ENCODE assay signal across 8 cellular contexts in the genomic region with DNA sequence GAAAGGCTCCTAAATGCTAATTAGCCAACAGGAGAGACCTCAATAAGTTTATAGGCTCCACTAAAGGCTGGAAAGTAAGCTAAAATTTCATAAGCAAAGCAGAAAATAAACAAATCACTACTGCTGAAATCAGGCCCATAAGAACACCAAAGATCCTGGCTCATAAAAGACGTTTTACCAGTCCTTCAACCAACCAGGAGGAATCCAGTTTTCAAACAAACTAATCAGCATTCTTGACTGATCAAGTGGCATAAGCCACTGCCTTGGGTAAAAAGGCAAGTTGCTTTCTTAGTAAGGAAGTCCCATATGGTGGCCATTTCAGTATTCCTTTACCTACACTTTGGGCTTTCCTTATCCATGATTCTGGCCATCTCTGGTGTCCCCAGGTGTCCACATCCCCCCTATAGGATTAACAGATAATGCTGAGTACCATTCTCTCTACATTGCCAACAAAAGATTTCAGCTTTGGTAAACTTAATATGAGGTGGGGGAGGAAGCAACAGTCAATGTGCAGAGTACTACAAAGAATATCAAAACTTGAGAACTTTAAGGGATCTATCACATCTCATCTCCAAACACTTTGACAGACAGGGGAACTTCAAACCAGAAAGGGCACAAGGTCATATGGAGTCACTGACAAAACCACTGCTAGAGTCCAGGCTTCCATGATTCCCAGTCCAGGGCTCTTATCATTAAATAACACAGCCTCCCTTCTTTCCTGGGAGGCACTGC. TPM values are rescaled to one million over a fixed set of nuclear protein-coding genes. Genes with fewer than 3 reads are reported as not detected.
DNase-seq lines count a peak whose midpoint lies in the region; ATAC-seq, FAIRE-seq and TF ChIP-seq lines count a peak whose summit lies in the region.

No MANE protein-coding gene starts in this region.

- no peaks in the 10 kb centered on the region for H3K36me3 ChIP-seq in CD8-positive, alpha-beta memory T cell (ENCODE audit: insufficient read depth, low read length)
- no peaks in the 10 kb centered on the region for H3K36me3 ChIP-seq in pancreas

- no peaks in the 10 kb centered on the region for H3K9me3 Mint-ChIP-seq in CD8-positive, alpha-beta memory T cell

- WGBS in pancreas, 2 donors: 11 to 12% methylated on average over 1 of the region's 1 CpG

- peak overlapping the region; percentile 54 to 87 (median 81) for H3K27ac Mint-ChIP-seq in CD8-positive, alpha-beta memory T cell

- H3K4me3 ChIP-seq in CD8-positive, alpha-beta memory T cell (ENCODE audit: low read length): peak overlapping the region; percentile 59
- H3K4me3 ChIP-seq in epithelial cell of esophagus (ENCODE audit: low read length): peak overlapping the region; percentile 61
- H3K4me3 ChIP-seq in pancreas: peak overlapping the region in 3 of 4 donors; percentile 82 to 93 (median 90)

- intact Hi-C loops in pancreas (cut with DNase I): no loop called here

- H3K36me3 Mint-ChIP-seq in CD8-positive, alpha-beta memory T cell: peaks cover 0 to 5% (median 0%) of the 10 kb centered on the region in 3 donors

- no peak for TF ChIP-seq CTCF in epithelial cell of esophagus (IDR thresholded peaks at IDR 0.05; ENCODE audit: insufficient read depth, low read depth, low read length, missing control alignments)
- TF ChIP-seq CTCF in pancreas (IDR thresholded peaks at IDR 0.05): no peak

- H3K9me3 ChIP-seq in CD8-positive, alpha-beta memory T cell (ENCODE audit: low read length): no peaks in the 10 kb centered on the region
- H3K9me3 ChIP-seq in pancreas: no peaks in the 10 kb centered on the region

- TF ChIP-seq POLR2A in H54 (IDR thresholded peaks at IDR 0.05; ENCODE audit: low read depth, low read length): no peak

- H3K4me1 Mint-ChIP-seq in CD8-positive, alpha-beta memory T cell: peaks cover 36 to 65% (median 58%) of the 10 kb centered on the region in 3 donors

- H3K4me1 ChIP-seq in CD8-positive, alpha-beta memory T cell (ENCODE audit: insufficient read depth, low read length): peaks cover 33% of the 10 kb centered on the region
- peaks cover 5 to 14% (median 12%) of the 10 kb centered on the region in 3 donors for H3K4me1 ChIP-seq in pancreas

- no peaks in the 10 kb centered on the region for H3K27me3 Mint-ChIP-seq in CD8-positive, alpha-beta memory T cell

- peak overlapping the region; percentile 73 to 97 (median 87) for H3K4me3 Mint-ChIP-seq in CD8-positive, alpha-beta memory T cell

- ATAC-seq in pancreas (no peak), HG03432 (IDR thresholded peaks at IDR 0.05; ENCODE audit: unreplicated experiment) (no peak)

- POLR2A ChIA-PET in CD8-positive, alpha-beta memory T cell (lab: Charles Lee): no interaction called here

- H3K27ac ChIP-seq in CD8-positive, alpha-beta memory T cell (ENCODE audit: low read depth, low read length): peak overlapping the region; percentile 79
- peak overlapping the region; percentile 92 to 97 (median 95) for H3K27ac ChIP-seq in pancreas

- H3K27me3 ChIP-seq in CD8-positive, alpha-beta memory T cell (ENCODE audit: insufficient read depth, low read length, poor library complexity, severe bottlenecking): no peaks in the 10 kb centered on the region
- no peaks in the 10 kb centered on the region for H3K27me3 ChIP-seq in pancreas

- CTCF ChIA-PET in CD8-positive, alpha-beta memory T cell (lab: Charles Lee): interaction anchor here (1.9 kb wide), 1 partner anchor 65 kb away, joined by 4 read pairs; no protein-coding TSS in a partner anchor

- no peak for DNase-seq in CD8-positive, alpha-beta memory T cell
- DNase-seq in OCI-M1 (lab: John Stamatoyannopoulos, UW) (peak; percentile 5), epithelial cell of esophagus (ENCODE audit: low read depth) (peak; percentile 83), pancreas (no peak), ecto neural progenitor cell (ENCODE audit: low spot score) (no peak), H54 (ENCODE audit: insufficient read length, low spot score) (no peak), Ammon's horn (ENCODE audit: low spot score) (no peak)

- FAIRE-seq in pancreas (lab: Jason Lieb, UNC): no peak
- no peak for FAIRE-seq in H54 (lab: Jason Lieb, UNC)

RNA-seq across cellular contexts. Expression of gene TOM1L2, which starts 1.3 kb away (rescaled TPM):
- total RNA-seq in CD8-positive, alpha-beta memory T cell: 10 to 100 TPM in 1 of 2 experiments, 1 to 10 TPM in 1; 10.0 to 11.3 TPM
- polyA plus RNA-seq in CD8-positive, alpha-beta memory T cell: 6.5 TPM
- 10 to 100 TPM; 20.3 to 28.2 (median 22.2) TPM for total RNA-seq in pancreas
- polyA plus RNA-seq in pancreas: 10 to 100 TPM; 21.7 to 26.2 TPM

RNA-seq across cellular contexts. Expression of gene DRC3, which starts 1.8 kb away (rescaled TPM):
- total RNA-seq in CD8-positive, alpha-beta memory T cell: under 1 TPM; 0.33 to 0.60 TPM
- polyA plus RNA-seq in CD8-positive, alpha-beta memory T cell: not detected
- total RNA-seq in pancreas: 1 to 10 TPM; 2.1 to 5.3 (median 2.7) TPM
- polyA plus RNA-seq in pancreas: 10 to 100 TPM; 10.7 to 19.3 TPM

Comparison
In these comparisons a context has a peak if more than half of its experiments do, and no peak if none do; other contexts are left out.
1. DNase-seq: peak in OCI-M1 (single experiment) and epithelial cell of esophagus (single experiment); none in CD8-positive, alpha-beta memory T cell (0 of 5), pancreas (0 of 6), ecto neural progenitor cell (single experiment), H54 (single experiment) and Ammon's horn (single experiment).
2. Peak in every context shown above with its lines, with median percentiles within 50 percentile points of each other: H3K4me3 ChIP-seq.